In genomic region chr13:35941374-35941773, GRCh38 we compare ENCODE assay signal across 8 cellular contexts.
"Had no signal": no experiment of that assay in that cellular context is flagged by ENCODE, and none has a peak within 500 bp of the region (broad histone marks: within the 10 kb centered on the region; RNA-seq: fewer than 3 reads in every experiment).

No MANE protein-coding gene starts in this region.

- FAIRE-seq: G401.6, GM12891, GM12892, GM18507, GM19239 had no signal

- ATAC-seq: GM12878 had no signal

- DNase-seq: GDM1, GF-D8 had no signal

- H3K4me3 ChIP-seq: GM12878 had no signal
